1 cellular context compared by ENCODE assay signal in genomic region chr3:30495172-30496124, GRCh38.
TF ChIP-seq lines count a peak whose summit lies in the region.

No MANE protein-coding gene starts in this region.

TF ChIP-seq in GM23338, 12 proteins besides CTCF, POLR2A, EP300 and RAD21 (continued from another document):
- no peak for TF ChIP-seq REST (IDR thresholded peaks at IDR 0.05; ENCODE audit: unreplicated experiment)
